19 cellular contexts compared by ENCODE assay signal in genomic region chr17:19537116-19537515, GRCh38. TPM values are rescaled to one million over a fixed set of nuclear protein-coding genes. Genes with fewer than 3 reads are reported as not detected.
"Had no signal": no experiment of that assay in that cellular context is flagged by ENCODE, and none has a peak within 500 bp of the region (broad histone marks: within the 10 kb centered on the region; RNA-seq: fewer than 3 reads in every experiment).

No MANE protein-coding gene starts in this region.

- H3K27ac ChIP-seq: coronary artery, esophagus squamous epithelium, gastroesophageal sphincter, heart left ventricle, thoracic aorta, upper lobe of left lung, VCaP had no signal

- DNase-seq: activated CD4-positive, alpha-beta T cell treated with anti-CD3 and anti-CD28 coated beads, Interleukin-2, amount 10 ng/mL, durations not matched to agents 24 days and 14 days; activated CD8-positive, alpha-beta T cell treated with anti-CD3 and anti-CD28 coated beads, Interleukin-2, amount 10 ng/mL, durations not matched to agents 7 days and 5 days; esophagus squamous epithelium; heart left ventricle; left colon; midbrain; nucleus accumbens; SK-N-SH; stimulated activated CD4-positive, alpha-beta T cell treated with anti-CD3 and anti-CD28 coated beads, Interleukin-2, amount 100 ng/mL, for 48 hours; stimulated activated naive CD4-positive, alpha-beta T cell treated with Interleukin-2 at 50 U/mL for 16 hours; upper lobe of left lung had no signal

- H3K36me3 ChIP-seq: esophagus squamous epithelium, gastroesophageal sphincter, heart left ventricle, thoracic aorta, upper lobe of left lung had no signal

- H3K27ac Mint-ChIP-seq: activated CD4-positive, alpha-beta T cell treated with anti-CD3 and anti-CD28 coated beads, Interleukin-2, amount 10 ng/mL, durations not matched to agents 24 days and 14 days; activated CD8-positive, alpha-beta T cell treated with anti-CD3 and anti-CD28 coated beads, Interleukin-2, amount 10 ng/mL, durations not matched to agents 7 days and 5 days; activated naive CD8-positive, alpha-beta T cell; natural killer cell treated with Interleukin-12 subunit alpha and Interleukin-12 subunit beta and Interleukin-15 and Interleukin-18, amount 100 ng/mL, for 72 hours had no signal

- H3K36me3 Mint-ChIP-seq: activated naive CD8-positive, alpha-beta T cell; natural killer cell treated with Interleukin-12 subunit alpha and Interleukin-12 subunit beta and Interleukin-15 and Interleukin-18, amount 100 ng/mL, for 72 hours had no signal

- H3K4me3 ChIP-seq: coronary artery, esophagus squamous epithelium, gastroesophageal sphincter, heart left ventricle, thoracic aorta, upper lobe of left lung had no signal

- H3K9me3 Mint-ChIP-seq: activated CD4-positive, alpha-beta T cell treated with anti-CD3 and anti-CD28 coated beads, Interleukin-2, amount 10 ng/mL, durations not matched to agents 24 days and 14 days; natural killer cell treated with Interleukin-12 subunit alpha and Interleukin-12 subunit beta and Interleukin-15 and Interleukin-18, amount 100 ng/mL, for 72 hours had no signal

- H3K4me3 Mint-ChIP-seq: activated CD4-positive, alpha-beta T cell treated with anti-CD3 and anti-CD28 coated beads, Interleukin-2, amount 10 ng/mL, durations not matched to agents 24 days and 14 days; activated CD8-positive, alpha-beta T cell treated with anti-CD3 and anti-CD28 coated beads, Interleukin-2, amount 10 ng/mL, durations not matched to agents 7 days and 5 days; activated naive CD8-positive, alpha-beta T cell; natural killer cell treated with Interleukin-12 subunit alpha and Interleukin-12 subunit beta and Interleukin-15 and Interleukin-18, amount 100 ng/mL, for 72 hours had no signal

- ATAC-seq: activated CD4-positive, CD25-positive, alpha-beta regulatory T cell treated with anti-CD3 and anti-CD28 coated beads, Interleukin-2, amount 50 U/mL, for 24 hours; activated CD8-positive, alpha-beta T cell treated with anti-CD3 and anti-CD28 coated beads, Interleukin-2, amount 10 ng/mL, durations not matched to agents 7 days and 5 days; gastroesophageal sphincter; heart left ventricle; left colon; natural killer cell treated with Interleukin-12 subunit alpha and Interleukin-12 subunit beta and Interleukin-15 and Interleukin-18, amount 100 ng/mL, for 72 hours had no signal

- H3K4me1 Mint-ChIP-seq: activated CD4-positive, alpha-beta T cell treated with anti-CD3 and anti-CD28 coated beads, Interleukin-2, amount 10 ng/mL, durations not matched to agents 24 days and 14 days had no signal

- H3K9me3 ChIP-seq: esophagus squamous epithelium, gastroesophageal sphincter, heart left ventricle, SK-N-SH, thoracic aorta, upper lobe of left lung had no signal

RNA-seq across cellular contexts. Expression of gene SLC47A1, which starts 3.5 kb away (rescaled TPM):
- total RNA-seq: activated CD4-positive, alpha-beta T cell treated with anti-CD3 and anti-CD28 coated beads, Interleukin-2, amount 10 ng/mL, durations not matched to agents 24 days and 14 days; activated CD8-positive, alpha-beta T cell treated with anti-CD3 and anti-CD28 coated beads, Interleukin-2, amount 10 ng/mL, durations not matched to agents 7 days and 5 days; natural killer cell treated with Interleukin-12 subunit alpha and Interleukin-12 subunit beta and Interleukin-15 and Interleukin-18, amount 100 ng/mL, for 72 hours; T-helper 2 cell treated with Interferon-gamma antibody and Interleukin-4, amounts not matched to agents 100 ng/mL and 5 ng/mL, for 36 hours had no signal
